Comparison of ENCODE assay signal across 8 cellular contexts in genomic region chr7:151875862-151876111, GRCh38. TPM values are rescaled to one million over a fixed set of nuclear protein-coding genes. Genes with fewer than 3 reads are reported as not detected.
A peak's percentile ranks its signal among the peaks of the same experiment; 100 is the strongest.
DNase-seq lines count a peak whose midpoint lies in the region; ATAC-seq and TF ChIP-seq lines count a peak whose summit lies in the region.

No MANE protein-coding gene starts in this region.

- TF ChIP-seq RAD21 in neural cell (conservative IDR thresholded peaks at IDR 0.05) = no peak

- TF ChIP-seq CTCF in DOHH2 (IDR thresholded peaks at IDR 0.05; ENCODE audit: low read depth, low read length, poor library complexity, severe bottlenecking) = no peak
- no peak for TF ChIP-seq CTCF in RWPE1 (conservative IDR thresholded peaks at IDR 0.05; ENCODE audit: low read depth)
- TF ChIP-seq CTCF in epithelial cell of esophagus (IDR thresholded peaks at IDR 0.05; ENCODE audit: insufficient read depth, low read depth, low read length, missing control alignments) = no peak
- TF ChIP-seq CTCF in neural cell (IDR thresholded peaks at IDR 0.05; ENCODE audit: poor library complexity, severe bottlenecking) = no peak

- H3K4me3 ChIP-seq in DOHH2 (ENCODE audit: low read length) = 0 out of 2 replicates have a peak overlapping the region, but pooled peaks have one; percentile 2
- peak overlapping the region; percentile 55 for H3K4me3 ChIP-seq in epithelial cell of esophagus (ENCODE audit: low read length)
- peak overlapping the region; percentile 90 for H3K4me3 ChIP-seq in neural cell (ENCODE audit: low read length)

- peaks cover 35% of the 10 kb centered on the region for H3K27me3 ChIP-seq in DOHH2 (ENCODE audit: control insufficient read depth, low read length)
- H3K27me3 ChIP-seq in neural cell (ENCODE audit: insufficient read depth, low read depth, low read length) = peaks cover 45% of the 10 kb centered on the region

- no peak for DNase-seq in RWPE1 (ENCODE audit: low spot score)
- peak; percentile 24 for DNase-seq in epithelial cell of esophagus (ENCODE audit: low read depth)
- no peak for DNase-seq in NCI-H82 treated with DMSO at 0.1 percent for 48 hours (lab: John Stamatoyannopoulos, UW; ENCODE audit: unreplicated experiment)
- no peak for DNase-seq in NCI-H1105 (lab: John Stamatoyannopoulos, UW)
- DNase-seq in H4 (ENCODE audit: low spot score) = no peak

- H3K27ac ChIP-seq in DOHH2 (ENCODE audit: low read depth, low read length) = no peak overlapping the region
- H3K27ac ChIP-seq in RWPE1 = peak overlapping the region; percentile 9; the same call in 1 of the 2 replicates
- H3K27ac ChIP-seq in neural cell (ENCODE audit: low read length) = no peak overlapping the region

- POLR2A ChIA-PET in RWPE1 (lab: Yijun Ruan, JAX; ENCODE audit: low non-redundant PET) = no interaction called here

- peaks cover 9% of the 10 kb centered on the region; the same call in 1 of the 2 replicates for H3K4me1 ChIP-seq in DOHH2 (ENCODE audit: control insufficient read depth, low read length)

- H3F3A ChIP-seq in DOHH2 (ENCODE audit: control insufficient read depth, insufficient read depth) (no peaks in the 10 kb centered on the region), neural cell (ENCODE audit: insufficient read depth, low read length, poor library complexity, severe bottlenecking) (no peaks in the 10 kb centered on the region)

- H3K36me3 ChIP-seq in DOHH2 (ENCODE audit: control insufficient read depth, low read length) (no peaks in the 10 kb centered on the region), neural cell (ENCODE audit: insufficient read depth, low read length) (no peaks in the 10 kb centered on the region)

- H3K9me3 ChIP-seq in DOHH2 (ENCODE audit: control insufficient read depth, insufficient read depth, low read length) = no peaks in the 10 kb centered on the region
- H3K9me3 ChIP-seq in neural cell (ENCODE audit: low read length) = no peaks in the 10 kb centered on the region

- peak overlapping the region; percentile 48; the same call in 1 of the 2 replicates for H3K4me2 ChIP-seq in DOHH2 (ENCODE audit: low read length)
- no peak overlapping the region for H3K4me2 ChIP-seq in neural cell (ENCODE audit: low read length)

- H3K9ac ChIP-seq in neural cell (ENCODE audit: low read length) = peak overlapping the region; percentile 54

- no peak for TF ChIP-seq EP300 in neural cell (conservative IDR thresholded peaks at IDR 0.05; ENCODE audit: poor library complexity, severe bottlenecking)

- H4K20me1 ChIP-seq in DOHH2 (ENCODE audit: control insufficient read depth, insufficient read depth, low read depth, low read length) (peaks cover 8% of the 10 kb centered on the region; the same call in 1 of the 2 replicates), neural cell (ENCODE audit: insufficient read depth) (no peaks in the 10 kb centered on the region)

- H3K79me2 ChIP-seq in DOHH2 (ENCODE audit: control insufficient read depth, low read length) (no peaks in the 10 kb centered on the region), neural cell (replicated peaks; ENCODE audit: insufficient read depth, low read length) (no peaks in the 10 kb centered on the region)

- no peak for ATAC-seq in GM21576 (IDR thresholded peaks at IDR 0.05; ENCODE audit: unreplicated experiment)

- CTCF ChIA-PET in RWPE1 (lab: Yijun Ruan, JAX) = no interaction called here

- H3K9me2 ChIP-seq in DOHH2 (replicated peaks; ENCODE audit: control insufficient read depth, low read length) (no peaks in the 10 kb centered on the region), neural cell (ENCODE audit: insufficient read depth, low read length) (no peaks in the 10 kb centered on the region)

- H2AFZ ChIP-seq in neural cell (ENCODE audit: low read depth, low read length) = no peak overlapping the region

TF ChIP-seq in neural cell, 6 proteins besides CTCF, POLR2A, EP300 and RAD21:
- TF ChIP-seq POLR2AphosphoS5 (IDR thresholded peaks at IDR 0.05) (no peak), MXI1 (conservative IDR thresholded peaks at IDR 0.05; ENCODE audit: poor library complexity, severe bottlenecking) (no peak), SMC3 (conservative IDR thresholded peaks at IDR 0.05; ENCODE audit: poor library complexity) (no peak), REST (IDR thresholded peaks at IDR 0.05; ENCODE audit: borderline replicate concordance) (no peak), TAF1 (IDR thresholded peaks at IDR 0.05; ENCODE audit: low read depth) (no peak), EZH2 (IDR thresholded peaks at IDR 0.05; ENCODE audit: borderline replicate concordance, insufficient read depth, low read length, poor library complexity, severe bottlenecking) (no peak)
TF ChIP-seq in neural cell: peak in this region for 0.

RNA-seq across cellular contexts. Expression of gene PRKAG2, which starts 1.1 kb away (rescaled TPM):
- 22.7 and 22.9 TPM in 2 replicates for polyA plus RNA-seq in neural cell
- polyA minus RNA-seq in neural cell = 23.0 and 27.5 TPM in 2 replicates
- total RNA-seq in H4 (2014; rRNA removed; shearing (Covaris generic)) = 7.3 and 11.3 TPM in 2 replicates

Comparison
In these comparisons a context has a peak if more than half of its experiments do, and no peak if none do; other contexts are left out.
1. H3K4me3 ChIP-seq: peak in every context shown above with its lines; median percentile 90 in neural cell; 55 in epithelial cell of esophagus; 2 in DOHH2.